ENCODE assay signal across 1 cellular context in the genomic region with DNA sequence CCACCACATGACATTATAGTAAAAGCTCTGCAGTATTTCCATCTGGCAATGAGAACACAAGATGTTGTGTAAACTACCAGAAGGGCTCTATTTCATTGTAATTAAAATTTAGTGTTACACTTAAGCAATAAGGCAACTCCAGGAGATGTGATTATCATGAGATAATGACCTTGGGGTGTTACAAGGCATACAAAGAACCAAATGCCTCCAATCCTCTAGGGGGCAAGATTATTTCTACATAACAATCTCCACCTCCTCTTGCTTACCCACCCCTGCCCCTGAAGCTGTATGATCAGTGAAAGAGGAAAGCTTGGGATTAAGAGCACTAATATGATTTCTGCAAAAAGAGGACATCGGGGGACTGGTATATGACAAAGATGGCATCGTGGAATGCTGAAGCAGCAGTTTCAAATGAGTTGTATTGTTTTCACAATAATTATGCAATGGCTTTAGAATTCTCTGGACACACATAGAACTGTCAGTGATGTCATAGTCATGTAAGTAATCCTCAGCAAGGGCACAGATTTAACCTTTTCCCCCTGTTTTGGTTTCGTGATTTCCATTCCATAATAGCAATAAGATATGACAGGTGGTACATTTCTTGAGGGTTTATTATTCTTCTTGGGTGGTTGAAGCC.
TF ChIP-seq lines count a peak whose summit lies in the region.

No MANE protein-coding gene starts in this region.

TF ChIP-seq in WTC11, 78 proteins besides CTCF, POLR2A, EP300 and RAD21 (continued from another document):
- TF ChIP-seq MYBL2 (CRISPR knock-in tag; IDR thresholded peaks at IDR 0.05): no peak
- TF ChIP-seq, protein P1, sequence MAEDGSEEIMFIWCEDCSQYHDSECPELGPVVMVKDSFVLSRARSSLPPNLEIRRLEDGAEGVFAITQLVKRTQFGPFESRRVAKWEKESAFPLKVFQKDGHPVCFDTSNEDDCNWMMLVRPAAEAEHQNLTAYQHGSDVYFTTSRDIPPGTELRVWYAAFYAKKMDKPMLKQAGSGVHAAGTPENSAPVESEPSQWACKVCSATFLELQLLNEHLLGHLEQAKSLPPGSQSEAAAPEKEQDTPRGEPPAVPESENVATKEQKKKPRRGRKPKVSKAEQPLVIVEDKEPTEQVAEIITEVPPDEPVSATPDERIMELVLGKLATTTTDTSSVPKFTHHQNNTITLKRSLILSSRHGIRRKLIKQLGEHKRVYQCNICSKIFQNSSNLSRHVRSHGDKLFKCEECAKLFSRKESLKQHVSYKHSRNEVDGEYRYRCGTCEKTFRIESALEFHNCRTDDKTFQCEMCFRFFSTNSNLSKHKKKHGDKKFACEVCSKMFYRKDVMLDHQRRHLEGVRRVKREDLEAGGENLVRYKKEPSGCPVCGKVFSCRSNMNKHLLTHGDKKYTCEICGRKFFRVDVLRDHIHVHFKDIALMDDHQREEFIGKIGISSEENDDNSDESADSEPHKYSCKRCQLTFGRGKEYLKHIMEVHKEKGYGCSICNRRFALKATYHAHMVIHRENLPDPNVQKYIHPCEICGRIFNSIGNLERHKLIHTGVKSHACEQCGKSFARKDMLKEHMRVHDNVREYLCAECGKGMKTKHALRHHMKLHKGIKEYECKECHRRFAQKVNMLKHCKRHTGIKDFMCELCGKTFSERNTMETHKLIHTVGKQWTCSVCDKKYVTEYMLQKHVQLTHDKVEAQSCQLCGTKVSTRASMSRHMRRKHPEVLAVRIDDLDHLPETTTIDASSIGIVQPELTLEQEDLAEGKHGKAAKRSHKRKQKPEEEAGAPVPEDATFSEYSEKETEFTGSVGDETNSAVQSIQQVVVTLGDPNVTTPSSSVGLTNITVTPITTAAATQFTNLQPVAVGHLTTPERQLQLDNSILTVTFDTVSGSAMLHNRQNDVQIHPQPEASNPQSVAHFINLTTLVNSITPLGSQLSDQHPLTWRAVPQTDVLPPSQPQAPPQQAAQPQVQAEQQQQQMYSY (CRISPR knock-in tag; IDR thresholded peaks at IDR 0.05): no peak
- TF ChIP-seq, protein P2, sequence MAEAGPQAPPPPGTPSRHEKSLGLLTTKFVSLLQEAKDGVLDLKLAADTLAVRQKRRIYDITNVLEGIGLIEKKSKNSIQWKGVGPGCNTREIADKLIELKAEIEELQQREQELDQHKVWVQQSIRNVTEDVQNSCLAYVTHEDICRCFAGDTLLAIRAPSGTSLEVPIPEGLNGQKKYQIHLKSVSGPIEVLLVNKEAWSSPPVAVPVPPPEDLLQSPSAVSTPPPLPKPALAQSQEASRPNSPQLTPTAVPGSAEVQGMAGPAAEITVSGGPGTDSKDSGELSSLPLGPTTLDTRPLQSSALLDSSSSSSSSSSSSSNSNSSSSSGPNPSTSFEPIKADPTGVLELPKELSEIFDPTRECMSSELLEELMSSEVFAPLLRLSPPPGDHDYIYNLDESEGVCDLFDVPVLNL (CRISPR knock-in tag; IDR thresholded peaks at IDR 0.05; ENCODE audit: borderline replicate concordance, low read depth): no peak
- no peak for TF ChIP-seq ATF1 (CRISPR knock-in tag; IDR thresholded peaks at IDR 0.05)
- TF ChIP-seq TEAD4 (CRISPR knock-in tag; IDR thresholded peaks at IDR 0.05): no peak
- TF ChIP-seq, protein P3, sequence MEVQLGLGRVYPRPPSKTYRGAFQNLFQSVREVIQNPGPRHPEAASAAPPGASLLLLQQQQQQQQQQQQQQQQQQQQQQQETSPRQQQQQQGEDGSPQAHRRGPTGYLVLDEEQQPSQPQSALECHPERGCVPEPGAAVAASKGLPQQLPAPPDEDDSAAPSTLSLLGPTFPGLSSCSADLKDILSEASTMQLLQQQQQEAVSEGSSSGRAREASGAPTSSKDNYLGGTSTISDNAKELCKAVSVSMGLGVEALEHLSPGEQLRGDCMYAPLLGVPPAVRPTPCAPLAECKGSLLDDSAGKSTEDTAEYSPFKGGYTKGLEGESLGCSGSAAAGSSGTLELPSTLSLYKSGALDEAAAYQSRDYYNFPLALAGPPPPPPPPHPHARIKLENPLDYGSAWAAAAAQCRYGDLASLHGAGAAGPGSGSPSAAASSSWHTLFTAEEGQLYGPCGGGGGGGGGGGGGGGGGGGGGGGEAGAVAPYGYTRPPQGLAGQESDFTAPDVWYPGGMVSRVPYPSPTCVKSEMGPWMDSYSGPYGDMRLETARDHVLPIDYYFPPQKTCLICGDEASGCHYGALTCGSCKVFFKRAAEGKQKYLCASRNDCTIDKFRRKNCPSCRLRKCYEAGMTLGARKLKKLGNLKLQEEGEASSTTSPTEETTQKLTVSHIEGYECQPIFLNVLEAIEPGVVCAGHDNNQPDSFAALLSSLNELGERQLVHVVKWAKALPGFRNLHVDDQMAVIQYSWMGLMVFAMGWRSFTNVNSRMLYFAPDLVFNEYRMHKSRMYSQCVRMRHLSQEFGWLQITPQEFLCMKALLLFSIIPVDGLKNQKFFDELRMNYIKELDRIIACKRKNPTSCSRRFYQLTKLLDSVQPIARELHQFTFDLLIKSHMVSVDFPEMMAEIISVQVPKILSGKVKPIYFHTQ (CRISPR knock-in tag; IDR thresholded peaks at IDR 0.05): no peak
- TF ChIP-seq, protein P4, sequence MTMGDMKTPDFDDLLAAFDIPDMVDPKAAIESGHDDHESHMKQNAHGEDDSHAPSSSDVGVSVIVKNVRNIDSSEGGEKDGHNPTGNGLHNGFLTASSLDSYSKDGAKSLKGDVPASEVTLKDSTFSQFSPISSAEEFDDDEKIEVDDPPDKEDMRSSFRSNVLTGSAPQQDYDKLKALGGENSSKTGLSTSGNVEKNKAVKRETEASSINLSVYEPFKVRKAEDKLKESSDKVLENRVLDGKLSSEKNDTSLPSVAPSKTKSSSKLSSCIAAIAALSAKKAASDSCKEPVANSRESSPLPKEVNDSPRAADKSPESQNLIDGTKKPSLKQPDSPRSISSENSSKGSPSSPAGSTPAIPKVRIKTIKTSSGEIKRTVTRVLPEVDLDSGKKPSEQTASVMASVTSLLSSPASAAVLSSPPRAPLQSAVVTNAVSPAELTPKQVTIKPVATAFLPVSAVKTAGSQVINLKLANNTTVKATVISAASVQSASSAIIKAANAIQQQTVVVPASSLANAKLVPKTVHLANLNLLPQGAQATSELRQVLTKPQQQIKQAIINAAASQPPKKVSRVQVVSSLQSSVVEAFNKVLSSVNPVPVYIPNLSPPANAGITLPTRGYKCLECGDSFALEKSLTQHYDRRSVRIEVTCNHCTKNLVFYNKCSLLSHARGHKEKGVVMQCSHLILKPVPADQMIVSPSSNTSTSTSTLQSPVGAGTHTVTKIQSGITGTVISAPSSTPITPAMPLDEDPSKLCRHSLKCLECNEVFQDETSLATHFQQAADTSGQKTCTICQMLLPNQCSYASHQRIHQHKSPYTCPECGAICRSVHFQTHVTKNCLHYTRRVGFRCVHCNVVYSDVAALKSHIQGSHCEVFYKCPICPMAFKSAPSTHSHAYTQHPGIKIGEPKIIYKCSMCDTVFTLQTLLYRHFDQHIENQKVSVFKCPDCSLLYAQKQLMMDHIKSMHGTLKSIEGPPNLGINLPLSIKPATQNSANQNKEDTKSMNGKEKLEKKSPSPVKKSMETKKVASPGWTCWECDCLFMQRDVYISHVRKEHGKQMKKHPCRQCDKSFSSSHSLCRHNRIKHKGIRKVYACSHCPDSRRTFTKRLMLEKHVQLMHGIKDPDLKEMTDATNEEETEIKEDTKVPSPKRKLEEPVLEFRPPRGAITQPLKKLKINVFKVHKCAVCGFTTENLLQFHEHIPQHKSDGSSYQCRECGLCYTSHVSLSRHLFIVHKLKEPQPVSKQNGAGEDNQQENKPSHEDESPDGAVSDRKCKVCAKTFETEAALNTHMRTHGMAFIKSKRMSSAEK (CRISPR knock-in tag; IDR thresholded peaks at IDR 0.05; ENCODE audit: borderline replicate concordance): no peak
- TF ChIP-seq ZNF423 (CRISPR knock-in tag; IDR thresholded peaks at IDR 0.05): no peak
- TF ChIP-seq GRHL2 (CRISPR knock-in tag; IDR thresholded peaks at IDR 0.05; ENCODE audit: insufficient replicate concordance, severe bottlenecking): no peak
